19 cellular contexts compared by ENCODE assay signal in genomic region chr2:218275368-218276072, GRCh38. TPM values are rescaled to one million over a fixed set of nuclear protein-coding genes. Genes with fewer than 3 reads are reported as not detected.
DNase-seq lines count a peak whose midpoint lies in the region; ATAC-seq, FAIRE-seq and TF ChIP-seq lines count a peak whose summit lies in the region.
"Had no signal": no experiment of that assay in that cellular context is flagged by ENCODE, and none has a peak within 500 bp of the region (broad histone marks: within the 10 kb centered on the region; RNA-seq: fewer than 3 reads in every experiment).

No MANE protein-coding gene starts in this region.

- POLR2A ChIA-PET in HepG2 (lab: Yijun Ruan, JAX) = interaction anchor here (1.6 to 7.5 kb wide), 4 partner anchors 10 to 131 kb away, joined by 3 to 121 read pairs (median 58); partner anchors contain the start of gene TMBIM1
- POLR2A ChIA-PET in naive thymus-derived CD8-positive, alpha-beta T cell (lab: Charles Lee) = interaction anchor here (0.6 to 7.5 kb wide), 4 partner anchors 13 to 131 kb away, joined by 3 to 206 read pairs (median 3); partner anchors contain the start of gene TMBIM1

- CTCF ChIA-PET in HepG2 (lab: Yijun Ruan, JAX; ENCODE audit: low intra/inter-chr PET ratio, low total read pairs) = no interaction called here

- BruUV-seq in HepG2 (replicated peaks; lab: Mats Ljungman, UMichigan) = no TSS peak

- H3K4me3 Mint-ChIP-seq in naive thymus-derived CD8-positive, alpha-beta T cell = no peak overlapping the region
- H3K4me3 Mint-ChIP-seq: mesothelial cell of epicardium had no signal

- TF ChIP-seq POLR2A in HepG2 (IDR thresholded peaks at IDR 0.05; ENCODE audit: insufficient read depth in 1 of 2, low read depth in 2 of 2, low read length in 2 of 2) (no peak), right lobe of liver (IDR thresholded peaks at IDR 0.05) (no peak), erythroblast (IDR thresholded peaks at IDR 0.05; ENCODE audit: low read length) (peak; percentile 25), vagina (IDR thresholded peaks at IDR 0.05) (no peak)

- H3K27me3 Mint-ChIP-seq in naive thymus-derived CD8-positive, alpha-beta T cell = no peaks in the 10 kb centered on the region

- H3K79me2 ChIP-seq in HepG2 (ENCODE audit: insufficient read depth, low read length) = peaks cover 15% of the 10 kb centered on the region

- no peak overlapping the region for H3K27ac ChIP-seq in HepG2 (ENCODE audit: extremely low read length, insufficient read depth, low read length)
- no peak overlapping the region for H3K27ac ChIP-seq in right lobe of liver
- H3K27ac ChIP-seq in vagina = peak overlapping the region; percentile 94
- H3K27ac ChIP-seq: VCaP had no signal

- H3K9ac ChIP-seq in HepG2 (ENCODE audit: insufficient read depth, low read depth, low read length) = no peak overlapping the region

- H2AFZ ChIP-seq in HepG2 (ENCODE audit: low read length) = no peak overlapping the region

- no peak for TF ChIP-seq EP300 in HepG2 (IDR thresholded peaks at IDR 0.05; ENCODE audit: low read depth in 2 of 2, low read length in 2 of 2)
- no peak for TF ChIP-seq EP300 in HepG2 (CRISPR knock-in tag; IDR thresholded peaks at IDR 0.05; ENCODE audit: borderline replicate concordance)

- no peaks in the 10 kb centered on the region for H3K9me3 Mint-ChIP-seq in naive thymus-derived CD8-positive, alpha-beta T cell
- H3K9me3 Mint-ChIP-seq: activated T-helper 2 cell treated with anti-CD3 and anti-CD28 coated beads, Interferon-gamma antibody, Interleukin-2, Interleukin-4, amounts not matched to agents 10 μg/mL and 5 μg/mL and 100 μg/mL, durations not matched to agents 14 hours and 24 hours and 36 hours; mesothelial cell of epicardium had no signal

- H3K4me3 ChIP-seq in HepG2 (replicated peaks in 1 of 3; ENCODE audit: insufficient read depth in 1 of 3, low read depth in 2 of 3, low read length in 3 of 3) = no peak overlapping the region
- no peak overlapping the region for H3K4me3 ChIP-seq in right lobe of liver
- H3K4me3 ChIP-seq in vagina = no peak overlapping the region
- H3K4me3 ChIP-seq: colonic mucosa, HAP-1, prostate gland had no signal

- no peak for FAIRE-seq in HepG2 (lab: Jason Lieb, UNC)
- FAIRE-seq: D721Med had no signal

- no peak for TF ChIP-seq RAD21 in HepG2 (CRISPR knock-in tag; IDR thresholded peaks at IDR 0.05)

- H3K4me1 Mint-ChIP-seq in naive thymus-derived CD8-positive, alpha-beta T cell = peaks cover 30 to 56% (median 39%) of the 10 kb centered on the region in 4 donors

- TF ChIP-seq CTCF in HepG2 (CRISPR knock-in tag; IDR thresholded peaks at IDR 0.05) = no peak
- no peak for TF ChIP-seq CTCF in right lobe of liver (IDR thresholded peaks at IDR 0.05)
- TF ChIP-seq CTCF in vagina (IDR thresholded peaks at IDR 0.05) = no peak

- peaks cover 0 to 67% (median 16%) of the 10 kb centered on the region in 3 donors for H3K36me3 Mint-ChIP-seq in naive thymus-derived CD8-positive, alpha-beta T cell

- no peaks in the 10 kb centered on the region; the same call in 1 of the 2 replicates for H4K20me1 ChIP-seq in HepG2 (ENCODE audit: insufficient read depth, low read length)

- no peaks in the 10 kb centered on the region for H3K9me3 ChIP-seq in HepG2 (ENCODE audit: low read length)
- no peaks in the 10 kb centered on the region for H3K9me3 ChIP-seq in right lobe of liver
- H3K9me3 ChIP-seq in vagina = no peaks in the 10 kb centered on the region
- H3K9me3 ChIP-seq: colonic mucosa, HAP-1, prostate gland had no signal

- peaks cover 47 to 70% of the 10 kb centered on the region in 2 experiments for H3K36me3 ChIP-seq in HepG2 (replicated peaks in 1 of 2; ENCODE audit: control insufficient read depth in 1 of 2, insufficient read depth in 2 of 2, low read length in 2 of 2)
- H3K36me3 ChIP-seq in right lobe of liver = peaks cover 20 to 69% (median 47%) of the 10 kb centered on the region in 4 donors
- peaks cover 0 to 74% of the 10 kb centered on the region in 2 donors for H3K36me3 ChIP-seq in vagina

- H3K4me1 ChIP-seq in HepG2 (ENCODE audit: insufficient read depth, low read length) (peaks cover 23% of the 10 kb centered on the region), right lobe of liver (peaks cover 0 to 19% (median 11%) of the 10 kb centered on the region in 4 donors), vagina (peaks cover 65% of the 10 kb centered on the region)

- H3K27ac Mint-ChIP-seq in naive thymus-derived CD8-positive, alpha-beta T cell = peak overlapping the region in 7 of 10 donors; percentile 32 to 94 (median 60)
- H3K27ac Mint-ChIP-seq: activated T-helper 2 cell treated with anti-CD3 and anti-CD28 coated beads, Interferon-gamma antibody, Interleukin-2, Interleukin-4, amounts not matched to agents 10 μg/mL and 5 μg/mL and 100 μg/mL, durations not matched to agents 14 hours and 24 hours and 36 hours; mesothelial cell of epicardium had no signal

- in situ Hi-C loops in HepG2 (cut with HindIII; ENCODE audit: extremely low pct_ligation_motif_present, low pct_unique_long_range_greater_than_20kb) = loop anchor here (10.0 kb wide), 1 partner anchor 189 kb away; no protein-coding TSS in a partner anchor

- no peak overlapping the region for H3K4me2 ChIP-seq in HepG2 (ENCODE audit: low read depth, low read length)

- intact Hi-C loops in HepG2 (cut with micrococcal nuclease; ENCODE audit: unreplicated experiment) = no loop called here
- intact Hi-C loops in right lobe of liver (cut with DNase I) = no loop called here
- intact Hi-C loops in vagina (cut with DNase I) = no loop called here

- ATAC-seq in HepG2 (no peak), right lobe of liver (no peak), HG03354 (IDR thresholded peaks at IDR 0.05; ENCODE audit: poor library complexity, severe bottlenecking, unreplicated experiment) (no peak)
- ATAC-seq in naive thymus-derived CD8-positive, alpha-beta T cell = no peak

- no peak for DNase-seq in HepG2 (ENCODE audit: low spot score)
- no peak for DNase-seq in right lobe of liver
- DNase-seq in erythroblast (lab: John Stamatoyannopoulos, UW) = no peak
- no peak for DNase-seq in naive thymus-derived CD8-positive, alpha-beta T cell
- DNase-seq in vagina (ENCODE audit: extremely low spot score in 2 of 2) = no peak
- DNase-seq in midbrain (lab: John Stamatoyannopoulos, UW) = no peak
- DNase-seq in NCI-H1694 (lab: John Stamatoyannopoulos, UW) = no peak
- DNase-seq: activated CD8-positive, alpha-beta memory T cell treated with anti-CD3 and anti-CD28 coated beads for 24 hours; colonic mucosa; head of caudate nucleus; islet precursor cell; stimulated activated naive CD4-positive, alpha-beta T cell had no signal

- 97% methylated on average over 9 of the region's 9 CpGs for WGBS in HepG2 (ENCODE audit: low lambda C conversion rate)
- 54% methylated on average over 3 of the region's 9 CpGs for WGBS in right lobe of liver (ENCODE audit: insufficient coverage, low coverage, low lambda C conversion rate, missing lambda C conversion rate)

- H3K27me3 ChIP-seq in HepG2 (ENCODE audit: control insufficient read depth in 1 of 2, insufficient read depth in 2 of 2, low read length in 2 of 2) (no peaks in the 10 kb centered on the region; a peak in 1 of 5 replicates), right lobe of liver (no peaks in the 10 kb centered on the region), vagina (no peaks in the 10 kb centered on the region)
- H3K27me3 ChIP-seq: colonic mucosa had no signal

RNA-seq across cellular contexts. Expression of gene PNKD, which starts 5.2 kb away (rescaled TPM):
- 50.0 and 55.9 TPM in 2 replicates for total RNA-seq in HepG2 (2016; rRNA removed; fragmentation: Illumina TruSeq; extraction: Trizol)
- total RNA-seq in HepG2 (2016; cell fraction: cytosol; rRNA removed; fragmentation: Illumina TruSeq; extraction: Trizol; ENCODE audit: low read depth) = 21.6 and 27.3 TPM in 2 replicates
- 48.3 and 59.8 TPM in 2 replicates for total RNA-seq in HepG2 (2016; cell fraction: insoluble cytoplasmic fraction; rRNA removed; fragmentation: Illumina TruSeq; extraction: Trizol)
- 30.6 and 30.7 TPM in 2 replicates for total RNA-seq in HepG2 (2016; cell fraction: membrane; rRNA removed; fragmentation: Illumina TruSeq; extraction: Trizol)
- 34.2 and 39.5 TPM in 2 replicates for total RNA-seq in HepG2 (2016; cell fraction: nucleus; rRNA removed; fragmentation: Illumina TruSeq; extraction: Trizol)
- 78.0 and 80.4 TPM in 2 replicates for polyA plus RNA-seq in HepG2 (2011; rRNA removed)
- polyA plus RNA-seq in HepG2 (2011; cell fraction: cytosol; rRNA removed) = 48.4 and 76.6 TPM in 2 replicates
- 76.3 and 77.5 TPM in 2 replicates for polyA plus RNA-seq in HepG2 (2011; cell fraction: nucleus; rRNA removed)
- 59.5 and 60.9 TPM in 2 replicates for polyA plus RNA-seq in HepG2 (2012)
- polyA plus RNA-seq in HepG2 (2016; cell fraction: cytosol; fragmentation: Illumina TruSeq; extraction: Trizol; ENCODE audit: low read depth) = 24.9 and 29.3 TPM in 2 replicates
- polyA plus RNA-seq in HepG2 (2016; cell fraction: insoluble cytoplasmic fraction; fragmentation: Illumina TruSeq; extraction: Trizol; ENCODE audit: low read depth) = 58.0 and 59.1 TPM in 2 replicates
- 31.6 and 35.4 TPM in 2 replicates for polyA plus RNA-seq in HepG2 (2016; cell fraction: membrane; fragmentation: Illumina TruSeq; extraction: Trizol; ENCODE audit: low read depth)
- polyA plus RNA-seq in HepG2 (2016; cell fraction: nucleus; fragmentation: Illumina TruSeq; extraction: Trizol; ENCODE audit: insufficient read depth, low read depth) = 73.5 and 80.9 TPM in 2 replicates
- 33.3 and 44.2 TPM in 2 replicates for polyA minus RNA-seq in HepG2 (2011; rRNA and poly(A)+ RNA removed; ENCODE audit: low replicate concordance)
- 15.5 and 20.7 TPM in 2 replicates for polyA minus RNA-seq in HepG2 (2011; cell fraction: cytosol; rRNA and poly(A)+ RNA removed)
- 9.7 and 10.9 TPM in 2 replicates for polyA minus RNA-seq in HepG2 (2011; cell fraction: nucleus; rRNA and poly(A)+ RNA removed)
- total RNA-seq in right lobe of liver = 100 to 1,000 TPM in 4 of 6 experiments, 10 to 100 TPM in 2; 78.5 to 137 (median 115) TPM
- total RNA-seq in naive thymus-derived CD8-positive, alpha-beta T cell = 10 to 100 TPM; 33.6 to 40.5 TPM
- 100 to 1,000 TPM; 108 to 119 (median 109) TPM for polyA plus RNA-seq in naive thymus-derived CD8-positive, alpha-beta T cell
- total RNA-seq in vagina = 28.7 TPM

RNA-seq across cellular contexts. Expression of gene AAMP, which starts 5.6 kb away (rescaled TPM):
- total RNA-seq in HepG2 (2016; rRNA removed; fragmentation: Illumina TruSeq; extraction: Trizol) = 186 and 241 TPM in 2 replicates
- total RNA-seq in HepG2 (2016; cell fraction: cytosol; rRNA removed; fragmentation: Illumina TruSeq; extraction: Trizol; ENCODE audit: low read depth) = 26.6 and 29.2 TPM in 2 replicates
- 202 and 247 TPM in 2 replicates for total RNA-seq in HepG2 (2016; cell fraction: insoluble cytoplasmic fraction; rRNA removed; fragmentation: Illumina TruSeq; extraction: Trizol)
- total RNA-seq in HepG2 (2016; cell fraction: membrane; rRNA removed; fragmentation: Illumina TruSeq; extraction: Trizol) = 56.8 and 59.3 TPM in 2 replicates
- total RNA-seq in HepG2 (2016; cell fraction: nucleus; rRNA removed; fragmentation: Illumina TruSeq; extraction: Trizol) = 85.4 and 91.7 TPM in 2 replicates
- polyA plus RNA-seq in HepG2 (2011; rRNA removed) = 110 and 119 TPM in 2 replicates
- 138 and 202 TPM in 2 replicates for polyA plus RNA-seq in HepG2 (2011; cell fraction: cytosol; rRNA removed)
- polyA plus RNA-seq in HepG2 (2011; cell fraction: nucleus; rRNA removed) = 161 and 181 TPM in 2 replicates
- 99.2 and 104 TPM in 2 replicates for polyA plus RNA-seq in HepG2 (2012)
- 13.9 and 16.0 TPM in 2 replicates for polyA plus RNA-seq in HepG2 (2016; cell fraction: cytosol; fragmentation: Illumina TruSeq; extraction: Trizol; ENCODE audit: low read depth)
- polyA plus RNA-seq in HepG2 (2016; cell fraction: insoluble cytoplasmic fraction; fragmentation: Illumina TruSeq; extraction: Trizol; ENCODE audit: low read depth) = 224 and 231 TPM in 2 replicates
- 30.9 and 33.2 TPM in 2 replicates for polyA plus RNA-seq in HepG2 (2016; cell fraction: membrane; fragmentation: Illumina TruSeq; extraction: Trizol; ENCODE audit: low read depth)
- 127 and 131 TPM in 2 replicates for polyA plus RNA-seq in HepG2 (2016; cell fraction: nucleus; fragmentation: Illumina TruSeq; extraction: Trizol; ENCODE audit: insufficient read depth, low read depth)
- 41.5 and 143 TPM in 2 replicates for polyA minus RNA-seq in HepG2 (2011; rRNA and poly(A)+ RNA removed; ENCODE audit: low replicate concordance)
- polyA minus RNA-seq in HepG2 (2011; cell fraction: cytosol; rRNA and poly(A)+ RNA removed) = 58.2 and 63.3 TPM in 2 replicates
- polyA minus RNA-seq in HepG2 (2011; cell fraction: nucleus; rRNA and poly(A)+ RNA removed) = 39.9 and 43.6 TPM in 2 replicates
- total RNA-seq in right lobe of liver = 10 to 100 TPM; 40.0 to 99.5 (median 45.2) TPM
- 10 to 100 TPM; 57.0 to 61.6 TPM for total RNA-seq in naive thymus-derived CD8-positive, alpha-beta T cell
- 10 to 100 TPM; 77.0 to 93.6 (median 89.7) TPM for polyA plus RNA-seq in naive thymus-derived CD8-positive, alpha-beta T cell
- total RNA-seq in vagina = 106 TPM

RNA-seq across cellular contexts. Expression of gene GPBAR1, which starts 14.7 kb away (rescaled TPM):
- total RNA-seq in HepG2 (2016; rRNA removed; fragmentation: Illumina TruSeq; extraction: Trizol) (0.09 TPM in 1 of 2 replicates, not detected in the other), right lobe of liver (1 to 10 TPM in 2 of 6 experiments, under 1 TPM in 4; 0.56 to 3.2 (median 0.94) TPM), vagina (8.1 TPM)
- not detected in 2 replicates for total RNA-seq in HepG2 (2016; cell fraction: cytosol; rRNA removed; fragmentation: Illumina TruSeq; extraction: Trizol; ENCODE audit: low read depth)
- 0.15 TPM in 1 of 2 replicates, not detected in the other for total RNA-seq in HepG2 (2016; cell fraction: insoluble cytoplasmic fraction; rRNA removed; fragmentation: Illumina TruSeq; extraction: Trizol)
- 0.17 TPM in 1 of 2 replicates, not detected in the other for total RNA-seq in HepG2 (2016; cell fraction: membrane; rRNA removed; fragmentation: Illumina TruSeq; extraction: Trizol)
- 0.25 and 0.38 TPM in 2 replicates for total RNA-seq in HepG2 (2016; cell fraction: nucleus; rRNA removed; fragmentation: Illumina TruSeq; extraction: Trizol)
- 0.05 and 0.09 TPM in 2 replicates for polyA plus RNA-seq in HepG2 (2011; rRNA removed)
- polyA plus RNA-seq in HepG2 (2011; cell fraction: cytosol; rRNA removed) = 0.05 and 0.12 TPM in 2 replicates
- polyA plus RNA-seq in HepG2 (2011; cell fraction: nucleus; rRNA removed) = 0.45 and 0.68 TPM in 2 replicates
- 0.09 and 0.11 TPM in 2 replicates for polyA plus RNA-seq in HepG2 (2012)
- polyA plus RNA-seq in HepG2 (2016; cell fraction: cytosol; fragmentation: Illumina TruSeq; extraction: Trizol; ENCODE audit: low read depth) = 0.08 and 0.22 TPM in 2 replicates
- polyA plus RNA-seq in HepG2 (2016; cell fraction: insoluble cytoplasmic fraction; fragmentation: Illumina TruSeq; extraction: Trizol; ENCODE audit: low read depth) = 0.16 TPM in 1 of 2 replicates, not detected in the other
- polyA plus RNA-seq in HepG2 (2016; cell fraction: membrane; fragmentation: Illumina TruSeq; extraction: Trizol; ENCODE audit: low read depth) = 0.22 and 0.27 TPM in 2 replicates
- polyA plus RNA-seq in HepG2 (2016; cell fraction: nucleus; fragmentation: Illumina TruSeq; extraction: Trizol; ENCODE audit: insufficient read depth, low read depth) = not detected in 2 replicates
- 0.12 and 1.2 TPM in 2 replicates for polyA minus RNA-seq in HepG2 (2011; rRNA and poly(A)+ RNA removed; ENCODE audit: low replicate concordance)
- not detected in 2 replicates for polyA minus RNA-seq in HepG2 (2011; cell fraction: cytosol; rRNA and poly(A)+ RNA removed)
- 1.2 and 1.5 TPM in 2 replicates for polyA minus RNA-seq in HepG2 (2011; cell fraction: nucleus; rRNA and poly(A)+ RNA removed)
- total RNA-seq in naive thymus-derived CD8-positive, alpha-beta T cell = 1 to 10 TPM; 1.1 to 1.4 TPM
- polyA plus RNA-seq in naive thymus-derived CD8-positive, alpha-beta T cell = under 1 TPM; 0.14 to 0.41 (median 0.28) TPM

RNA-seq across cellular contexts. Expression of gene TMBIM1, which starts 16.8 kb away (rescaled TPM):
- 69.7 and 139 TPM in 2 replicates for total RNA-seq in HepG2 (2016; rRNA removed; fragmentation: Illumina TruSeq; extraction: Trizol)
- 37.2 and 38.6 TPM in 2 replicates for total RNA-seq in HepG2 (2016; cell fraction: cytosol; rRNA removed; fragmentation: Illumina TruSeq; extraction: Trizol; ENCODE audit: low read depth)
- total RNA-seq in HepG2 (2016; cell fraction: insoluble cytoplasmic fraction; rRNA removed; fragmentation: Illumina TruSeq; extraction: Trizol) = 57.8 and 142 TPM in 2 replicates
- total RNA-seq in HepG2 (2016; cell fraction: membrane; rRNA removed; fragmentation: Illumina TruSeq; extraction: Trizol) = 88.3 and 90.4 TPM in 2 replicates
- 108 and 128 TPM in 2 replicates for total RNA-seq in HepG2 (2016; cell fraction: nucleus; rRNA removed; fragmentation: Illumina TruSeq; extraction: Trizol)
- 127 and 181 TPM in 2 replicates for polyA plus RNA-seq in HepG2 (2011; rRNA removed)
- 146 and 187 TPM in 2 replicates for polyA plus RNA-seq in HepG2 (2011; cell fraction: cytosol; rRNA removed)
- 207 and 243 TPM in 2 replicates for polyA plus RNA-seq in HepG2 (2011; cell fraction: nucleus; rRNA removed)
- polyA plus RNA-seq in HepG2 (2012) = 254 and 390 TPM in 2 replicates
- polyA plus RNA-seq in HepG2 (2016; cell fraction: cytosol; fragmentation: Illumina TruSeq; extraction: Trizol; ENCODE audit: low read depth) = 33.9 and 35.7 TPM in 2 replicates
- 56.2 and 61.3 TPM in 2 replicates for polyA plus RNA-seq in HepG2 (2016; cell fraction: insoluble cytoplasmic fraction; fragmentation: Illumina TruSeq; extraction: Trizol; ENCODE audit: low read depth)
- polyA plus RNA-seq in HepG2 (2016; cell fraction: membrane; fragmentation: Illumina TruSeq; extraction: Trizol; ENCODE audit: low read depth) = 62.1 and 66.4 TPM in 2 replicates
- 152 and 156 TPM in 2 replicates for polyA plus RNA-seq in HepG2 (2016; cell fraction: nucleus; fragmentation: Illumina TruSeq; extraction: Trizol; ENCODE audit: insufficient read depth, low read depth)
- polyA minus RNA-seq in HepG2 (2011; rRNA and poly(A)+ RNA removed; ENCODE audit: low replicate concordance) = 19.4 and 315 TPM in 2 replicates
- 88.2 and 133 TPM in 2 replicates for polyA minus RNA-seq in HepG2 (2011; cell fraction: cytosol; rRNA and poly(A)+ RNA removed)
- 37.2 and 64.6 TPM in 2 replicates for polyA minus RNA-seq in HepG2 (2011; cell fraction: nucleus; rRNA and poly(A)+ RNA removed)
- 100 to 1,000 TPM; 101 to 160 (median 126) TPM for total RNA-seq in right lobe of liver
- total RNA-seq in naive thymus-derived CD8-positive, alpha-beta T cell = 100 to 1,000 TPM in 1 of 2 experiments, 10 to 100 TPM in 1; 95.1 to 100 TPM
- 100 to 1,000 TPM in 1 of 3 donors, 10 to 100 TPM in 2; 75.8 to 114 (median 80.3) TPM for polyA plus RNA-seq in naive thymus-derived CD8-positive, alpha-beta T cell
- 232 TPM for total RNA-seq in vagina

RNA-seq across cellular contexts. Expression of gene ARPC2, which starts 58.5 kb away (rescaled TPM):
- total RNA-seq in HepG2 (2016; rRNA removed; fragmentation: Illumina TruSeq; extraction: Trizol) (168 and 201 TPM in 2 replicates), right lobe of liver (100 to 1,000 TPM in 1 of 6 experiments, 10 to 100 TPM in 5; 54.9 to 110 (median 78.1) TPM), vagina (284 TPM)
- total RNA-seq in HepG2 (2016; cell fraction: cytosol; rRNA removed; fragmentation: Illumina TruSeq; extraction: Trizol; ENCODE audit: low read depth) = 312 and 330 TPM in 2 replicates
- total RNA-seq in HepG2 (2016; cell fraction: insoluble cytoplasmic fraction; rRNA removed; fragmentation: Illumina TruSeq; extraction: Trizol) = 163 and 189 TPM in 2 replicates
- total RNA-seq in HepG2 (2016; cell fraction: membrane; rRNA removed; fragmentation: Illumina TruSeq; extraction: Trizol) = 389 and 391 TPM in 2 replicates
- total RNA-seq in HepG2 (2016; cell fraction: nucleus; rRNA removed; fragmentation: Illumina TruSeq; extraction: Trizol) = 103 and 109 TPM in 2 replicates
- 257 and 303 TPM in 2 replicates for polyA plus RNA-seq in HepG2 (2011; rRNA removed)
- polyA plus RNA-seq in HepG2 (2011; cell fraction: cytosol; rRNA removed) = 184 and 199 TPM in 2 replicates
- 103 and 125 TPM in 2 replicates for polyA plus RNA-seq in HepG2 (2011; cell fraction: nucleus; rRNA removed)
- 165 and 176 TPM in 2 replicates for polyA plus RNA-seq in HepG2 (2012)
- polyA plus RNA-seq in HepG2 (2016; cell fraction: cytosol; fragmentation: Illumina TruSeq; extraction: Trizol; ENCODE audit: low read depth) = 614 and 653 TPM in 2 replicates
- 342 and 343 TPM in 2 replicates for polyA plus RNA-seq in HepG2 (2016; cell fraction: insoluble cytoplasmic fraction; fragmentation: Illumina TruSeq; extraction: Trizol; ENCODE audit: low read depth)
- 586 and 613 TPM in 2 replicates for polyA plus RNA-seq in HepG2 (2016; cell fraction: membrane; fragmentation: Illumina TruSeq; extraction: Trizol; ENCODE audit: low read depth)
- polyA plus RNA-seq in HepG2 (2016; cell fraction: nucleus; fragmentation: Illumina TruSeq; extraction: Trizol; ENCODE audit: insufficient read depth, low read depth) = 218 and 223 TPM in 2 replicates
- 153 and 196 TPM in 2 replicates for polyA minus RNA-seq in HepG2 (2011; rRNA and poly(A)+ RNA removed; ENCODE audit: low replicate concordance)
- 74.9 and 88.0 TPM in 2 replicates for polyA minus RNA-seq in HepG2 (2011; cell fraction: cytosol; rRNA and poly(A)+ RNA removed)
- 166 and 173 TPM in 2 replicates for polyA minus RNA-seq in HepG2 (2011; cell fraction: nucleus; rRNA and poly(A)+ RNA removed)
- total RNA-seq in naive thymus-derived CD8-positive, alpha-beta T cell = 100 to 1,000 TPM; 425 to 448 TPM
- polyA plus RNA-seq in naive thymus-derived CD8-positive, alpha-beta T cell = 100 to 1,000 TPM; 690 to 865 (median 728) TPM
